ENCODE assay signal across 2 cellular contexts in genomic region chr3:130894130-130894872, GRCh38.
TF ChIP-seq lines count a peak whose summit lies in the region.

No MANE protein-coding gene starts in this region.

TF ChIP-seq in SK-N-SH treated with all-trans-retinoic acid at 6 μM for 48 hours, 23 proteins besides CTCF, POLR2A, EP300 and RAD21 (continued from another document):
- TF ChIP-seq CSRNP3 (CRISPR knock-in tag; IDR thresholded peaks at IDR 0.05) = no peak
- no peak for TF ChIP-seq PATZ1 (CRISPR knock-in tag; IDR thresholded peaks at IDR 0.05; ENCODE audit: borderline replicate concordance)
- no peak for TF ChIP-seq BACH2 (CRISPR knock-in tag; IDR thresholded peaks at IDR 0.05; ENCODE audit: borderline replicate concordance)
- TF ChIP-seq ISL1 (CRISPR knock-in tag; IDR thresholded peaks at IDR 0.05) = no peak
- no peak for TF ChIP-seq ZFP30 (CRISPR knock-in tag; IDR thresholded peaks at IDR 0.05)
- no peak for TF ChIP-seq SNAI2 (CRISPR knock-in tag; IDR thresholded peaks at IDR 0.05)
- TF ChIP-seq TSHZ2 (CRISPR knock-in tag; IDR thresholded peaks at IDR 0.05) = no peak
- TF ChIP-seq ZFP3 (CRISPR knock-in tag; IDR thresholded peaks at IDR 0.05) = no peak
- TF ChIP-seq TOX (CRISPR knock-in tag; IDR thresholded peaks at IDR 0.05; ENCODE audit: borderline replicate concordance) = no peak
- TF ChIP-seq ARNTL (CRISPR knock-in tag; IDR thresholded peaks at IDR 0.05; ENCODE audit: borderline replicate concordance, low read depth) = no peak
- no peak for TF ChIP-seq OSR1 (CRISPR knock-in tag; IDR thresholded peaks at IDR 0.05)
- TF ChIP-seq RARB (CRISPR knock-in tag; IDR thresholded peaks at IDR 0.05) = no peak
- no peak for TF ChIP-seq PPARA (CRISPR knock-in tag; IDR thresholded peaks at IDR 0.05; ENCODE audit: borderline replicate concordance)
- no peak for TF ChIP-seq ZNF8 (CRISPR knock-in tag; IDR thresholded peaks at IDR 0.05)
- no peak for TF ChIP-seq POU6F1 (CRISPR knock-in tag; IDR thresholded peaks at IDR 0.05; ENCODE audit: borderline replicate concordance, low read depth)
- no peak for TF ChIP-seq CREB5 (CRISPR knock-in tag; IDR thresholded peaks at IDR 0.05; ENCODE audit: low read depth)

TF ChIP-seq in GM12878, 131 proteins besides CTCF, POLR2A, EP300 and RAD21 (continued from another document and continues in another):
- TF ChIP-seq E2F4 (IDR thresholded peaks at IDR 0.05; ENCODE audit: low read depth, low read length) = no peak
- no peak for TF ChIP-seq SIX5 (IDR thresholded peaks at IDR 0.05; ENCODE audit: low read depth, low read length, severe bottlenecking)
- no peak for TF ChIP-seq NBN (IDR thresholded peaks at IDR 0.05)
- TF ChIP-seq ELK1 (IDR thresholded peaks at IDR 0.05; ENCODE audit: low read depth, low read length) = 0 out of 2 replicates have a peak, but pooled peaks have one; percentile 7
- no peak for TF ChIP-seq RFX5 (IDR thresholded peaks at IDR 0.05; ENCODE audit: low read depth, low read length)
- 0 out of 2 replicates have a peak, but pooled peaks have one; percentile 5 for TF ChIP-seq PML (IDR thresholded peaks at IDR 0.05; ENCODE audit: low read length)
- TF ChIP-seq SRF (IDR thresholded peaks at IDR 0.05; ENCODE audit: low read depth in 2 of 2, low read length in 2 of 2) = no peak
- no peak for TF ChIP-seq TARDBP (IDR thresholded peaks at IDR 0.05; ENCODE audit: borderline replicate concordance)
- TF ChIP-seq ZBTB40 (IDR thresholded peaks at IDR 0.05; ENCODE audit: borderline replicate concordance) = no peak
- no peak for TF ChIP-seq RCOR1 (conservative IDR thresholded peaks at IDR 0.05; ENCODE audit: low read depth, low read length)
- TF ChIP-seq PAX8 (IDR thresholded peaks at IDR 0.05) = no peak
- TF ChIP-seq CHD1 (IDR thresholded peaks at IDR 0.05; ENCODE audit: low read depth, low read length) = no peak
- TF ChIP-seq EED (IDR thresholded peaks at IDR 0.05; ENCODE audit: low read depth) = peak; percentile 35; the same call in 1 of the 2 replicates
- TF ChIP-seq MEF2A (IDR thresholded peaks at IDR 0.05; ENCODE audit: insufficient read depth, low read depth, low read length) = 0 out of 2 replicates have a peak, but pooled peaks have one; percentile 2
- TF ChIP-seq EZH2 (IDR thresholded peaks at IDR 0.05; ENCODE audit: borderline replicate concordance, control insufficient read depth, low read depth, low read length) = no peak
- no peak for TF ChIP-seq USF1 (IDR thresholded peaks at IDR 0.05; ENCODE audit: borderline replicate concordance, extremely low read length, insufficient read depth, low read depth, low read length)
- no peak for TF ChIP-seq NRF1 (conservative IDR thresholded peaks at IDR 0.05; ENCODE audit: low read depth, low read length)
- TF ChIP-seq FOXK2 (IDR thresholded peaks at IDR 0.05) = no peak
- TF ChIP-seq CREM (IDR thresholded peaks at IDR 0.05; ENCODE audit: low read depth) = no peak
- no peak for TF ChIP-seq CHD2 (IDR thresholded peaks at IDR 0.05; ENCODE audit: borderline replicate concordance, low read depth, low read length)
- no peak for TF ChIP-seq HCFC1 (IDR thresholded peaks at IDR 0.05; ENCODE audit: low read length)
- TF ChIP-seq WRNIP1 (IDR thresholded peaks at IDR 0.05; ENCODE audit: borderline replicate concordance, low read depth, low read length) = no peak
- TF ChIP-seq YBX1 (IDR thresholded peaks at IDR 0.05) = no peak
- TF ChIP-seq PRDM15 (CRISPR knock-in tag; IDR thresholded peaks at IDR 0.05) = no peak
- TF ChIP-seq HSF1 (IDR thresholded peaks at IDR 0.05; ENCODE audit: low read depth, low read length) = peak; percentile 94
- no peak for TF ChIP-seq ETV6 (conservative IDR thresholded peaks at IDR 0.05 in 1 of 2, IDR thresholded peaks at IDR 0.05 in 1 of 2; ENCODE audit: borderline replicate concordance in 1 of 2, low read depth in 1 of 2)
- no peak for TF ChIP-seq MXI1 (IDR thresholded peaks at IDR 0.05; ENCODE audit: low read depth, low read length)
- no peak for TF ChIP-seq SREBF1 (IDR thresholded peaks at IDR 0.05; ENCODE audit: low read length)
- TF ChIP-seq CUX1 (IDR thresholded peaks at IDR 0.05; ENCODE audit: insufficient replicate concordance, low read depth, low read length) = no peak
- no peak for TF ChIP-seq NR2F1 (conservative IDR thresholded peaks at IDR 0.05)
- no peak for TF ChIP-seq SKIL (IDR thresholded peaks at IDR 0.05; ENCODE audit: low read depth, poor library complexity, severe bottlenecking)
- TF ChIP-seq ZSCAN29 (IDR thresholded peaks at IDR 0.05) = no peak
- TF ChIP-seq MEF2B (IDR thresholded peaks at IDR 0.05; ENCODE audit: partially characterized antibody, poor library complexity, severe bottlenecking) = no peak
- 0 out of 4 replicates have a peak, but pooled peaks have one; percentile 12 to 37 for TF ChIP-seq IKZF2 (IDR thresholded peaks at IDR 0.05)
